Comparison of ENCODE assay signal across 33 cellular contexts in genomic region chr5:175878021-175878420, GRCh38. TPM values are rescaled to one million over a fixed set of nuclear protein-coding genes. Genes with fewer than 3 reads are reported as not detected.
"Had no signal": no experiment of that assay in that cellular context is flagged by ENCODE, and none has a peak within 500 bp of the region (broad histone marks: within the 10 kb centered on the region; RNA-seq: fewer than 3 reads in every experiment).

No MANE protein-coding gene starts in this region.

- H3K4me1 ChIP-seq: left ventricle myocardium inferior, pancreas, sigmoid colon, suprapubic skin, tibial nerve, uterus had no signal

- H3K9me3 ChIP-seq: left ventricle myocardium inferior, mucosa of descending colon, pancreas, sigmoid colon, spleen, suprapubic skin, tibial nerve, uterus had no signal

- H3K27ac Mint-ChIP-seq: naive thymus-derived CD4-positive, alpha-beta T cell; natural killer cell treated with Interleukin-12 subunit alpha and Interleukin-12 subunit beta and Interleukin-15 and Interleukin-18, amount 100 ng/mL, for 72 hours; progenitor cell of endocrine pancreas; stimulated activated effector memory CD8-positive, alpha-beta T cell treated with anti-CD3 and anti-CD28 coated beads, Interleukin-12 subunit alpha, Interleukin-12 subunit beta, amount 100 ng/mL, for 72 hours; stimulated activated naive CD8-positive, alpha-beta T cell treated with anti-CD3 and anti-CD28 coated beads, Interleukin-15, Interleukin-2, amounts not matched to agents 100 ng/mL and 50 ng/mL, for 24 hours; type B pancreatic cell had no signal

- H3K27ac ChIP-seq: left ventricle myocardium inferior, pancreas, sigmoid colon, spleen, suprapubic skin, tibial nerve, uterus had no signal

- H3K36me3 ChIP-seq: left ventricle myocardium inferior, pancreas, sigmoid colon, spleen, suprapubic skin, tibial nerve, uterus had no signal

- ATAC-seq: mucosa of descending colon; naive thymus-derived CD4-positive, alpha-beta T cell; natural killer cell treated with Interleukin-12 subunit alpha and Interleukin-12 subunit beta and Interleukin-15 and Interleukin-18, amount 100 ng/mL, for 72 hours; pancreas; right cardiac atrium; stimulated activated effector memory CD8-positive, alpha-beta T cell treated with anti-CD3 and anti-CD28 coated beads, Interleukin-12 subunit alpha, Interleukin-12 subunit beta, amount 100 ng/mL, for 72 hours had no signal

- H3K36me3 Mint-ChIP-seq: stimulated activated effector memory CD8-positive, alpha-beta T cell treated with anti-CD3 and anti-CD28 coated beads, Interleukin-12 subunit alpha, Interleukin-12 subunit beta, amount 100 ng/mL, for 72 hours had no signal

- DNase-seq: head of caudate nucleus; hippocampal formation; left ventricle myocardium inferior; midbrain; mucosa of descending colon; naive thymus-derived CD4-positive, alpha-beta T cell; nucleus accumbens; retina; right cardiac atrium; sigmoid colon; small intestine; spleen; stimulated activated CD4-positive, alpha-beta T cell treated with anti-CD3 and anti-CD28 coated beads, Interleukin-4, amount 100 ng/mL, for 24 hours; stimulated activated naive CD4-positive, alpha-beta T cell; uterus had no signal

- FAIRE-seq: islet of Langerhans, pancreas, small intestine had no signal

- H3K4me3 Mint-ChIP-seq: naive thymus-derived CD4-positive, alpha-beta T cell; natural killer cell treated with Interleukin-12 subunit alpha and Interleukin-12 subunit beta and Interleukin-15 and Interleukin-18, amount 100 ng/mL, for 72 hours; neural crest cell; stimulated activated effector memory CD8-positive, alpha-beta T cell treated with anti-CD3 and anti-CD28 coated beads, Interleukin-12 subunit alpha, Interleukin-12 subunit beta, amount 100 ng/mL, for 72 hours; stimulated activated naive CD8-positive, alpha-beta T cell treated with anti-CD3 and anti-CD28 coated beads, Interleukin-15, Interleukin-2, amounts not matched to agents 100 ng/mL and 50 ng/mL, for 24 hours; type B pancreatic cell had no signal

- H3K9me3 Mint-ChIP-seq: neural crest cell; stimulated activated effector memory CD8-positive, alpha-beta T cell treated with anti-CD3 and anti-CD28 coated beads, Interleukin-12 subunit alpha, Interleukin-12 subunit beta, amount 100 ng/mL, for 72 hours; stimulated activated naive CD8-positive, alpha-beta T cell treated with anti-CD3 and anti-CD28 coated beads, Interleukin-15, Interleukin-2, amounts not matched to agents 100 ng/mL and 50 ng/mL, for 24 hours; type B pancreatic cell had no signal

- H3K4me3 ChIP-seq: left ventricle myocardium inferior, lung, mucosa of descending colon, pancreas, sigmoid colon, spleen, suprapubic skin, tibial nerve, uterus had no signal

RNA-seq across cellular contexts. Expression of gene CPLX2, which starts 6.6 kb away (rescaled TPM):
- total RNA-seq: kidney epithelial cell; left ventricle myocardium inferior; lower leg skin; mesenteric fat pad; myocyte; naive thymus-derived CD4-positive, alpha-beta T cell; natural killer cell treated with Interleukin-12 subunit alpha and Interleukin-12 subunit beta and Interleukin-15 and Interleukin-18, amount 100 ng/mL, for 72 hours; osteoblast; spleen; subcutaneous adipose tissue; suprapubic skin; tibial nerve; ureter had no signal
- polyA plus RNA-seq: naive thymus-derived CD4-positive, alpha-beta T cell had no signal
